ENCODE assay signal across 1 cellular context in the genomic region with DNA sequence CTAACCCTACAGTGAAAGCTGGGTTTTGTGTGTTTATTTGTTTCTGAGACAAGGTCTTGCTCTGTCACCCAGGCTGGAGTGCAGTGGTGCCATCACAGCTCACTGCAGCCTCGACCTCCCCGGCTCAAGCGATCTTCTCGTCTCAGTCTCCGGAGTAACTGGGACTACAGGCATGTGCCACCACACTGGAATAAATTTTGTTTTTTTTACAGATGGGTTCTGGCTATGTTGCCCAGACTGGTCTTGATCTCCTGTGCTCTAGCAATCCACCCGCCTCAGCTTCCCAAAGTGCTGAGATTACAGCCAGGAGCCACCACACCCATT.
TF ChIP-seq lines count a peak whose summit lies in the region.

No MANE protein-coding gene starts in this region.

TF ChIP-seq in A549, 52 proteins besides CTCF, POLR2A, EP300 and RAD21 (continued from another document):
- TF ChIP-seq, protein P1, sequence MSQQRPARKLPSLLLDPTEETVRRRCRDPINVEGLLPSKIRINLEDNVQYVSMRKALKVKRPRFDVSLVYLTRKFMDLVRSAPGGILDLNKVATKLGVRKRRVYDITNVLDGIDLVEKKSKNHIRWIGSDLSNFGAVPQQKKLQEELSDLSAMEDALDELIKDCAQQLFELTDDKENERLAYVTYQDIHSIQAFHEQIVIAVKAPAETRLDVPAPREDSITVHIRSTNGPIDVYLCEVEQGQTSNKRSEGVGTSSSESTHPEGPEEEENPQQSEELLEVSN (IDR thresholded peaks at IDR 0.05; ENCODE audit: borderline replicate concordance, low read depth), result no peak
- TF ChIP-seq ZSCAN20 (CRISPR knock-in tag; IDR thresholded peaks at IDR 0.05) (no peak), CHD4 (IDR thresholded peaks at IDR 0.05; ENCODE audit: borderline replicate concordance) (no peak), SMC3 (IDR thresholded peaks at IDR 0.05) (no peak), CEBPB (IDR thresholded peaks at IDR 0.05) (no peak), BHLHE40 (IDR thresholded peaks at IDR 0.05; ENCODE audit: low read depth, low read length) (no peak), MAFK (IDR thresholded peaks at IDR 0.05; ENCODE audit: partially characterized antibody) (no peak), HDAC2 (IDR thresholded peaks at IDR 0.05) (no peak), MAZ (IDR thresholded peaks at IDR 0.05; ENCODE audit: borderline replicate concordance, low read depth, low read length) (no peak), HEYL (CRISPR knock-in tag; IDR thresholded peaks at IDR 0.05) (no peak), HOXA7 (CRISPR knock-in tag; IDR thresholded peaks at IDR 0.05) (no peak), NPAS2 (CRISPR knock-in tag; IDR thresholded peaks at IDR 0.05; ENCODE audit: borderline replicate concordance) (no peak)
- TF ChIP-seq, protein P2, sequence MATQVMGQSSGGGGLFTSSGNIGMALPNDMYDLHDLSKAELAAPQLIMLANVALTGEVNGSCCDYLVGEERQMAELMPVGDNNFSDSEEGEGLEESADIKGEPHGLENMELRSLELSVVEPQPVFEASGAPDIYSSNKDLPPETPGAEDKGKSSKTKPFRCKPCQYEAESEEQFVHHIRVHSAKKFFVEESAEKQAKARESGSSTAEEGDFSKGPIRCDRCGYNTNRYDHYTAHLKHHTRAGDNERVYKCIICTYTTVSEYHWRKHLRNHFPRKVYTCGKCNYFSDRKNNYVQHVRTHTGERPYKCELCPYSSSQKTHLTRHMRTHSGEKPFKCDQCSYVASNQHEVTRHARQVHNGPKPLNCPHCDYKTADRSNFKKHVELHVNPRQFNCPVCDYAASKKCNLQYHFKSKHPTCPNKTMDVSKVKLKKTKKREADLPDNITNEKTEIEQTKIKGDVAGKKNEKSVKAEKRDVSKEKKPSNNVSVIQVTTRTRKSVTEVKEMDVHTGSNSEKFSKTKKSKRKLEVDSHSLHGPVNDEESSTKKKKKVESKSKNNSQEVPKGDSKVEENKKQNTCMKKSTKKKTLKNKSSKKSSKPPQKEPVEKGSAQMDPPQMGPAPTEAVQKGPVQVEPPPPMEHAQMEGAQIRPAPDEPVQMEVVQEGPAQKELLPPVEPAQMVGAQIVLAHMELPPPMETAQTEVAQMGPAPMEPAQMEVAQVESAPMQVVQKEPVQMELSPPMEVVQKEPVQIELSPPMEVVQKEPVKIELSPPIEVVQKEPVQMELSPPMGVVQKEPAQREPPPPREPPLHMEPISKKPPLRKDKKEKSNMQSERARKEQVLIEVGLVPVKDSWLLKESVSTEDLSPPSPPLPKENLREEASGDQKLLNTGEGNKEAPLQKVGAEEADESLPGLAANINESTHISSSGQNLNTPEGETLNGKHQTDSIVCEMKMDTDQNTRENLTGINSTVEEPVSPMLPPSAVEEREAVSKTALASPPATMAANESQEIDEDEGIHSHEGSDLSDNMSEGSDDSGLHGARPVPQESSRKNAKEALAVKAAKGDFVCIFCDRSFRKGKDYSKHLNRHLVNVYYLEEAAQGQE (IDR thresholded peaks at IDR 0.05), result no peak
- TF ChIP-seq, protein P3, sequence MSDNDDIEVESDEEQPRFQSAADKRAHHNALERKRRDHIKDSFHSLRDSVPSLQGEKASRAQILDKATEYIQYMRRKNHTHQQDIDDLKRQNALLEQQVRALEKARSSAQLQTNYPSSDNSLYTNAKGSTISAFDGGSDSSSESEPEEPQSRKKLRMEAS (IDR thresholded peaks at IDR 0.05), result no peak
